Comparison of ENCODE assay signal across 18 cellular contexts in the genomic region with DNA sequence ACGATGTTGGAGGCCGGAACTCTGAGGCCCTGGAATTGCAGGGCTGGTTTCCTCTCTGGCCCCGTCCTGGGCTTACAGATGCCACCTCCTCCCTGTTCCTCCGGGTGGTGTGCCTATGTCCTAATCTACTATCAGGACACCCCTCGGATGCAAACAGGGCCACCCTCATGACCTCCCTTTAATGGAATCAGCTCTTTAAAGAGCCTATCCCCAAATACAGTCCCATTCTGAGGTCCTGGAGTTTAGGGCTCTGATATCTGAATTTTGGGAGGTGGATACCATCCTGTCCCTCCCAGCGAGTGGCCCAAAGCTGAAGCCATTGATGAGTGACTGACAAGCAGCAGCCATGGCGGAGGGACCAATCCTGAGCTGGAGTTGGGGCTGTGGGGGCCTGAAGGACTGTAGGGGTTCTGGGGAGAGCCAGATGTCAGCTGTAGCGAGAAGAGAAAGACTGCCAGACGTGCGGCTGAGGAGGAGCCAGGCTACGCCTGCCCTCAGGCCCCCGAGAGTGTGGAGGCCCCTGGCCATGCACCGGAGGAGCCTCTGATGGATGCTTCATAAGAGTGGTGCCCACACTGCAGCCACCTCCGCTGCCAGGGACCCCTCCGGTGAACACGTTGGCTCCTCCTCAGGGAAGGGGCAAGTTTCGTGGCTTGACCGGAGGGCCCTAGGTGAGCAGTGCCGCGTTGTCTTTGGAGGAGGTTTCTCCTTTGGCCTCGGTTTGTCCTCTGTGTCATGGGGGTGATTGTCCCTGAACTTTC.
DNase-seq lines count a peak whose midpoint lies in the region; ATAC-seq and TF ChIP-seq lines count a peak whose summit lies in the region.
"Had no signal": no experiment of that assay in that cellular context is flagged by ENCODE, and none has a peak within 500 bp of the region (broad histone marks: within the 10 kb centered on the region; RNA-seq: fewer than 3 reads in every experiment).

No MANE protein-coding gene starts in this region.

- no peak overlapping the region for H2AFZ ChIP-seq in neural progenitor cell (replicated peaks)

- H3K4me3 ChIP-seq in neural progenitor cell, result no peak overlapping the region
- H3K4me3 ChIP-seq: SJSA1 had no signal

- peaks cover 8% of the 10 kb centered on the region for H3K4me1 ChIP-seq in neural progenitor cell
- H3K4me1 ChIP-seq: SJSA1 had no signal

- H3K4me3 Mint-ChIP-seq in activated naive CD4-positive, alpha-beta T cell treated with anti-CD3 and anti-CD28 coated beads, Interleukin-2, amount 10 ng/mL, durations not matched to agents 7 days and 5 days, result no peak overlapping the region
- H3K4me3 Mint-ChIP-seq in chondrocyte (ENCODE audit: unreplicated experiment), result no peak overlapping the region
- no peak overlapping the region for H3K4me3 Mint-ChIP-seq in neural progenitor cell
- H3K4me3 Mint-ChIP-seq in type B pancreatic cell, result no peak overlapping the region
- H3K4me3 Mint-ChIP-seq: CD4-positive, CD25-positive, alpha-beta regulatory T cell had no signal

- no peaks in the 10 kb centered on the region for H3K9me3 ChIP-seq in neural progenitor cell (ENCODE audit: low read depth)

- no peaks in the 10 kb centered on the region for H3K79me2 ChIP-seq in neural progenitor cell (ENCODE audit: low read depth)

- peaks cover 4% of the 10 kb centered on the region for H3K27me3 Mint-ChIP-seq in activated naive CD4-positive, alpha-beta T cell treated with anti-CD3 and anti-CD28 coated beads, Interleukin-2, amount 10 ng/mL, durations not matched to agents 7 days and 5 days
- H3K27me3 Mint-ChIP-seq in chondrocyte (ENCODE audit: low read depth), result no peaks in the 10 kb centered on the region
- H3K27me3 Mint-ChIP-seq in neural progenitor cell (ENCODE audit: insufficient read depth, low read depth), result peaks cover 7% of the 10 kb centered on the region
- peaks cover 4% of the 10 kb centered on the region for H3K27me3 Mint-ChIP-seq in type B pancreatic cell
- H3K27me3 Mint-ChIP-seq: CD4-positive, CD25-positive, alpha-beta regulatory T cell had no signal

- peaks cover 16% of the 10 kb centered on the region for H3K9me3 Mint-ChIP-seq in activated naive CD4-positive, alpha-beta T cell treated with anti-CD3 and anti-CD28 coated beads, Interleukin-2, amount 10 ng/mL, durations not matched to agents 7 days and 5 days
- H3K9me3 Mint-ChIP-seq in chondrocyte (ENCODE audit: low read depth) (peaks cover 31% of the 10 kb centered on the region), neural progenitor cell (peaks cover 23% of the 10 kb centered on the region), type B pancreatic cell (peaks cover 17% of the 10 kb centered on the region)

- no peak overlapping the region for H3K4me2 ChIP-seq in neural progenitor cell

- no peak overlapping the region for H3K9ac ChIP-seq in neural progenitor cell

- peak; percentile 14 for DNase-seq in activated naive CD4-positive, alpha-beta T cell treated with anti-CD3 and anti-CD28 coated beads, Interleukin-2, amount 10 ng/mL, durations not matched to agents 7 days and 5 days
- no peak for DNase-seq in activated naive CD4-positive, alpha-beta T cell (lab: John Stamatoyannopoulos, UW)
- peak; percentile 73 for DNase-seq in chondrocyte (ENCODE audit: low spot score)
- DNase-seq in neural progenitor cell (ENCODE audit: low spot score), result no peak
- DNase-seq in type B pancreatic cell (ENCODE audit: extremely low spot score, unreplicated experiment), result peak; percentile 65
- DNase-seq in T-helper 9 cell, result no peak
- no peak for DNase-seq in Ammon's horn (ENCODE audit: low spot score)
- DNase-seq: Calu3; CD4-positive, CD25-positive, alpha-beta regulatory T cell; DND-41; GDM1; KBM-7; NCI-H1048; NCI-H146; NCI-H2081 treated with DMSO at 0.1 percent for 48 hours; NCI-H526 treated with DMSO at 0.1 percent for 48 hours had no signal

- no peak overlapping the region for H3K27ac Mint-ChIP-seq in activated naive CD4-positive, alpha-beta T cell treated with anti-CD3 and anti-CD28 coated beads, Interleukin-2, amount 10 ng/mL, durations not matched to agents 7 days and 5 days
- no peak overlapping the region for H3K27ac Mint-ChIP-seq in chondrocyte (ENCODE audit: unreplicated experiment)
- H3K27ac Mint-ChIP-seq in neural progenitor cell, result peak overlapping the region; percentile 95
- H3K27ac Mint-ChIP-seq in type B pancreatic cell, result no peak overlapping the region
- H3K27ac Mint-ChIP-seq: CD4-positive, CD25-positive, alpha-beta regulatory T cell had no signal

- ATAC-seq in GM21528 (IDR thresholded peaks at IDR 0.05; ENCODE audit: low FRiP score, unreplicated experiment), result no peak

- H3K27ac ChIP-seq in neural progenitor cell, result no peak overlapping the region
- H3K27ac ChIP-seq: SJSA1 had no signal

- no peaks in the 10 kb centered on the region for H3K27me3 ChIP-seq in neural progenitor cell
- H3K27me3 ChIP-seq: SJSA1 had no signal

- TF ChIP-seq CTCF in chondrocyte (IDR thresholded peaks at IDR 0.05), result no peak
- TF ChIP-seq CTCF in neural progenitor cell (IDR thresholded peaks at IDR 0.05), result no peak
- no peak for TF ChIP-seq CTCF in type B pancreatic cell (conservative IDR thresholded peaks at IDR 0.05)

- H3F3A ChIP-seq in neural progenitor cell (ENCODE audit: low read depth), result no peaks in the 10 kb centered on the region

- H4K20me1 ChIP-seq in neural progenitor cell (ENCODE audit: low read depth), result no peaks in the 10 kb centered on the region

- H3K4me1 Mint-ChIP-seq in activated naive CD4-positive, alpha-beta T cell treated with anti-CD3 and anti-CD28 coated beads, Interleukin-2, amount 10 ng/mL, durations not matched to agents 7 days and 5 days, result no peaks in the 10 kb centered on the region
- H3K4me1 Mint-ChIP-seq in chondrocyte (ENCODE audit: low read depth) (no peaks in the 10 kb centered on the region), neural progenitor cell (peaks cover 6% of the 10 kb centered on the region), type B pancreatic cell (ENCODE audit: unreplicated experiment) (peaks cover 13% of the 10 kb centered on the region)

- no peaks in the 10 kb centered on the region for H3K36me3 ChIP-seq in neural progenitor cell
- H3K36me3 ChIP-seq: SJSA1 had no signal

- no peaks in the 10 kb centered on the region for H3K36me3 Mint-ChIP-seq in activated naive CD4-positive, alpha-beta T cell treated with anti-CD3 and anti-CD28 coated beads, Interleukin-2, amount 10 ng/mL, durations not matched to agents 7 days and 5 days
- H3K36me3 Mint-ChIP-seq in chondrocyte (ENCODE audit: low read depth) (no peaks in the 10 kb centered on the region), neural progenitor cell (no peaks in the 10 kb centered on the region), type B pancreatic cell (no peaks in the 10 kb centered on the region)
- H3K36me3 Mint-ChIP-seq: CD4-positive, CD25-positive, alpha-beta regulatory T cell had no signal

- CTCF ChIA-PET in activated naive CD4-positive, alpha-beta T cell treated with anti-CD3 and anti-CD28 coated beads, Interleukin-2, amount 10 ng/mL, durations not matched to agents 7 days and 5 days (lab: Charles Lee), result no interaction called here

Comparison
In these comparisons a context has a peak if more than half of its experiments do, and no peak if none do; other contexts are left out.
1. DNase-seq: peak in activated naive CD4-positive, alpha-beta T cell treated with anti-CD3 and anti-CD28 coated beads, Interleukin-2, amount 10 ng/mL, durations not matched to agents 7 days and 5 days (single experiment), chondrocyte (single experiment) and type B pancreatic cell (single experiment); none in activated naive CD4-positive, alpha-beta T cell (0 of 4), neural progenitor cell (single experiment), T-helper 9 cell (single experiment) and Ammon's horn (single experiment).